In the genomic region with DNA sequence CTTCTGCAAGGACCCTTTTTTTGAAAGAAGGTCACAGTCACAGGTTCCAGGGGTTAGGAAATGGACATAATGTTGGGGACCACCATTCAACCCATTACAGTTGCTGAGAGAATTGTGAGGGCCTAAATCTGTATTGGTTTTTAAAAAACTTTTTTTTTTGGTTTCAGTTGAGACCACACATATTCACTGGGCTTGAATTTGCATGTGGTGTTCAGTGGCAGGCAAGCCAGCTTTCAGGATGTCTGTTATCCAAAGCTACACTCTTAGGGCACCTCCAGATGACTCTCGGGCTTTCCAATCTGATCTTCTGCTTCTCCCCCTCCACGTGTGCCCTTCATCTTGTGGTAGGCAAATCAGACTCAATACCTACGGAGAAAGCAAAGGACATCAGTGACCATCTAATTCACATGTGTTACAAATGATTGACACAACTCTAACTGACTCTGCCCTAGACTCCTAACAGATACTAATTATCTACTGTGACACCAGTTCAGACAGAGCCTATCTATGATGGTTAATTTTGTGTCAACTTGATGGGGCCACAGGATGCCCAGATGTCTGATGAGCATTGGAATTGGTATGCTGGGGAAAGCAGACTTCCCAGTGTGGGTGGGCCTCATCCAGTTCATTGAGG, we compare ENCODE assay signal across 9 cellular contexts.
A peak's percentile ranks its signal among the peaks of the same experiment; 100 is the strongest.
DNase-seq lines count a peak whose midpoint lies in the region; ATAC-seq and TF ChIP-seq lines count a peak whose summit lies in the region.
"Had no signal": no experiment of that assay in that cellular context is flagged by ENCODE, and none has a peak within 500 bp of the region (broad histone marks: within the 10 kb centered on the region; RNA-seq: fewer than 3 reads in every experiment).

No MANE protein-coding gene starts in this region.

- no peaks in the 10 kb centered on the region for H3K79me1 ChIP-seq in neuronal stem cell (ENCODE audit: low read depth, low read length)

- H2BK120ac ChIP-seq in neuronal stem cell (ENCODE audit: low read depth, low read length), result no peak overlapping the region

- no peak overlapping the region for H2BK5ac ChIP-seq in neuronal stem cell (ENCODE audit: low read length)

- H3K27me3 ChIP-seq in neuronal stem cell (ENCODE audit: control insufficient read depth in 3 of 3, insufficient read depth in 3 of 3, low read depth in 1 of 3, low read length in 3 of 3), result no peaks in the 10 kb centered on the region
- H3K27me3 ChIP-seq in stomach, result no peaks in the 10 kb centered on the region

- TF ChIP-seq POLR2A in stomach (IDR thresholded peaks at IDR 0.05), result no peak

- H2AK5ac ChIP-seq in neuronal stem cell (ENCODE audit: low read depth, low read length), result no peak overlapping the region

- H3K9ac ChIP-seq in neuronal stem cell (ENCODE audit: low read depth, low read length, poor library complexity), result no peak overlapping the region

- WGBS in neuronal stem cell (ENCODE audit: extremely low coverage in 2 of 2, insufficient read length in 2 of 2, insufficient replicate concordance in 1 of 2), 2 donors, result no CpG with 5 or more reads among the region's 3 CpGs
- 79 to 91% (median 83%) methylated on average over 3 of the region's 3 CpGs for WGBS in stomach, 5 donors

- no peak for TF ChIP-seq EP300 in stomach (IDR thresholded peaks at IDR 0.05)

- H3K4me3 ChIP-seq in neuronal stem cell (ENCODE audit: low read length in 2 of 2) (no peak overlapping the region), stomach (no peak overlapping the region), foreskin fibroblast (ENCODE audit: low read depth in 1 of 2, low read length in 2 of 2) (no peak overlapping the region)

- no peak for TF ChIP-seq CTCF in stomach (IDR thresholded peaks at IDR 0.05)
- TF ChIP-seq CTCF in foreskin fibroblast (IDR thresholded peaks at IDR 0.05; ENCODE audit: low read depth, low read length), result no peak

- no peak overlapping the region for H3K18ac ChIP-seq in neuronal stem cell (ENCODE audit: low read length)

- H3K4ac ChIP-seq in neuronal stem cell (ENCODE audit: low read length), result no peak overlapping the region

- no peak overlapping the region for H2BK12ac ChIP-seq in neuronal stem cell (ENCODE audit: low read length)

- no peak overlapping the region for H3K27ac ChIP-seq in neuronal stem cell (replicated peaks; ENCODE audit: low read length)
- H3K27ac ChIP-seq in stomach, result no peak overlapping the region

- H3K14ac ChIP-seq in neuronal stem cell (ENCODE audit: low read length), result no peak overlapping the region

- H3K4me1 ChIP-seq in neuronal stem cell (ENCODE audit: control insufficient read depth in 2 of 2, insufficient read depth in 1 of 2, low read depth in 1 of 2, low read length in 2 of 2) (peaks cover 0 to 2% of the 10 kb centered on the region in 2 donors), stomach (no peaks in the 10 kb centered on the region)

- peaks cover 0 to 2% of the 10 kb centered on the region in 2 donors for H3K9me3 ChIP-seq in neuronal stem cell (replicated peaks in 1 of 2; ENCODE audit: control insufficient read depth in 2 of 2, insufficient read depth in 1 of 2, low read depth in 1 of 2, low read length in 2 of 2)
- H3K9me3 ChIP-seq in stomach, result no peaks in the 10 kb centered on the region

- ATAC-seq in GM19035 (IDR thresholded peaks at IDR 0.05; ENCODE audit: unreplicated experiment), result peak; percentile 86
- ATAC-seq in GM21619 (IDR thresholded peaks at IDR 0.05; ENCODE audit: unreplicated experiment), result peak; percentile 92
- peak; percentile 95 for ATAC-seq in HG03066 (IDR thresholded peaks at IDR 0.05; ENCODE audit: low read depth, unreplicated experiment)

- H2BK15ac ChIP-seq in neuronal stem cell (ENCODE audit: low read length), result no peak overlapping the region

- no peak overlapping the region for H4K8ac ChIP-seq in neuronal stem cell (ENCODE audit: low read depth, low read length)

- no peak overlapping the region for H3K23ac ChIP-seq in neuronal stem cell (ENCODE audit: low read depth, low read length, poor library complexity)

- H4K91ac ChIP-seq in neuronal stem cell (ENCODE audit: low read depth, low read length, poor library complexity), result no peak overlapping the region

- no peak for DNase-seq in neuronal stem cell (ENCODE audit: low spot score)
- no peak for DNase-seq in NCI-H2196 treated with DMSO at 0.1 percent for 48 hours (lab: John Stamatoyannopoulos, UW; ENCODE audit: unreplicated experiment)
- DNase-seq in stomach, result no peak
- no peak for DNase-seq in foreskin fibroblast
- DNase-seq: CD4-positive, alpha-beta T cell; NCI-H345 had no signal

- intact Hi-C loops in stomach (cut with DNase I; ENCODE audit: low total_unique reads), result no loop called here

- H3K36me3 ChIP-seq in neuronal stem cell (replicated peaks in 1 of 2; ENCODE audit: control insufficient read depth in 2 of 2, insufficient read depth in 2 of 2, low read length in 2 of 2) (no peaks in the 10 kb centered on the region), stomach (no peaks in the 10 kb centered on the region)

- H3K4me2 ChIP-seq in neuronal stem cell (ENCODE audit: insufficient read depth, low read length, poor library complexity, severe bottlenecking), result no peak overlapping the region

- H2AFZ ChIP-seq in neuronal stem cell (ENCODE audit: low read length), result peak overlapping the region; percentile 21
